Comparison of ENCODE assay signal across 19 cellular contexts in genomic region chr2:43027496-43027895, GRCh38.
DNase-seq lines count a peak whose midpoint lies in the region; ATAC-seq and TF ChIP-seq lines count a peak whose summit lies in the region.
"Had no signal": no experiment of that assay in that cellular context is flagged by ENCODE, and none has a peak within 500 bp of the region (broad histone marks: within the 10 kb centered on the region; RNA-seq: fewer than 3 reads in every experiment).

No MANE protein-coding gene starts in this region.

- H3K36me3 Mint-ChIP-seq in MCF 10A (ENCODE audit: insufficient read depth, unreplicated experiment) (no peaks in the 10 kb centered on the region), immature natural killer cell (peaks cover 0 to 5% (median 4%) of the 10 kb centered on the region in 3 donors)

- no peak overlapping the region for H3K4ac ChIP-seq in neuronal stem cell (ENCODE audit: low read length)

- no peak overlapping the region for H2AFZ ChIP-seq in mammary epithelial cell (ENCODE audit: low read depth, low read length)
- H2AFZ ChIP-seq in neuronal stem cell (ENCODE audit: low read length): no peak overlapping the region
- H2AFZ ChIP-seq: GM23248 had no signal

- peak overlapping the region; percentile 29 for H2BK15ac ChIP-seq in neuronal stem cell (ENCODE audit: low read length)

- H2BK5ac ChIP-seq in neuronal stem cell (ENCODE audit: low read length): no peak overlapping the region

- DNase-seq in MCF 10A (ENCODE audit: unreplicated experiment) (no peak), mammary epithelial cell (no peak), immature natural killer cell (no peak), neuronal stem cell (ENCODE audit: low spot score) (no peak), tibial nerve (ENCODE audit: low spot score in 2 of 2) (no peak), OCI-M1 (lab: John Stamatoyannopoulos, UW) (no peak)
- DNase-seq in stimulated activated naive CD4-positive, alpha-beta T cell (lab: John Stamatoyannopoulos, UW): no peak
- DNase-seq: BE2C; CD8-positive, alpha-beta memory T cell; DMS79 treated with DMSO at 0.1 percent for 48 hours; GM23248; NCI-H1436 treated with DMSO at 0.1 percent for 48 hours; NCI-H2029 treated with DMSO at 0.1 percent for 48 hours; NCI-H510A; Right ventricle myocardium superior had no signal

- H2BK12ac ChIP-seq in neuronal stem cell (ENCODE audit: low read length): peak overlapping the region; percentile 61

- H2AK5ac ChIP-seq in neuronal stem cell (ENCODE audit: low read depth, low read length): peak overlapping the region; percentile 15

- no peaks in the 10 kb centered on the region for H3K9me3 ChIP-seq in mammary epithelial cell (replicated peaks; ENCODE audit: insufficient read depth, low read length)
- H3K9me3 ChIP-seq in neuronal stem cell (replicated peaks in 1 of 2; ENCODE audit: control insufficient read depth in 2 of 2, insufficient read depth in 1 of 2, low read depth in 1 of 2, low read length in 2 of 2): no peaks in the 10 kb centered on the region
- no peaks in the 10 kb centered on the region for H3K9me3 ChIP-seq in tibial nerve
- H3K9me3 ChIP-seq: BE2C had no signal

- H4K91ac ChIP-seq in neuronal stem cell (ENCODE audit: low read depth, low read length, poor library complexity): no peak overlapping the region

- H3K9ac ChIP-seq in mammary epithelial cell (ENCODE audit: insufficient read depth, low read length) (no peak overlapping the region), neuronal stem cell (ENCODE audit: low read depth, low read length, poor library complexity) (no peak overlapping the region)
- H3K9ac ChIP-seq: GM23248 had no signal

- no peak overlapping the region for H2BK120ac ChIP-seq in neuronal stem cell (ENCODE audit: low read depth, low read length)

- CTCF ChIA-PET in MCF 10A (lab: Yijun Ruan, JAX) (interaction anchor here (0.6 to 1.9 kb wide), 5 partner anchors 47 to 202 kb away, joined by 3 to 6 read pairs (median 3); no protein-coding TSS in a partner anchor), mammary epithelial cell (lab: Charles Lee; ENCODE audit: low non-redundant PET) (interaction anchor here (0.8 kb wide), 1 partner anchor 48 kb away, joined by 3 read pairs; no protein-coding TSS in a partner anchor)

- peaks cover 10% of the 10 kb centered on the region for H3K4me1 ChIP-seq in mammary epithelial cell (ENCODE audit: insufficient read depth, low read length)
- H3K4me1 ChIP-seq in neuronal stem cell (ENCODE audit: control insufficient read depth in 2 of 2, insufficient read depth in 1 of 2, low read depth in 1 of 2, low read length in 2 of 2): peaks cover 6 to 13% of the 10 kb centered on the region in 2 donors
- peaks cover 8 to 66% (median 32%) of the 10 kb centered on the region in 4 donors for H3K4me1 ChIP-seq in tibial nerve

- in situ Hi-C loops in mammary epithelial cell (cut with MboI; ENCODE audit: low sequenced_read_pairs in 2 of 2): loop anchor here in 1 of 2 donors (5.0 kb wide), 1 partner anchor 200 kb away; the partner anchor contains the start of gene ZFP36L2

- H3K23ac ChIP-seq in neuronal stem cell (ENCODE audit: low read depth, low read length, poor library complexity): no peak overlapping the region

- no peak for TF ChIP-seq POLR2A in tibial nerve (IDR thresholded peaks at IDR 0.05)

- no peak overlapping the region for H3K4me3 ChIP-seq in mammary epithelial cell (replicated peaks in 1 of 3; ENCODE audit: insufficient read depth in 1 of 3, low read depth in 2 of 3, low read length in 3 of 3)
- no peak overlapping the region for H3K4me3 ChIP-seq in neuronal stem cell (ENCODE audit: low read length in 2 of 2)
- no peak overlapping the region for H3K4me3 ChIP-seq in tibial nerve
- H3K4me3 ChIP-seq: GM23248, K562 had no signal

- peak overlapping the region; percentile 64 for H3K18ac ChIP-seq in neuronal stem cell (ENCODE audit: low read length)

- H3K27ac ChIP-seq in mammary epithelial cell (ENCODE audit: insufficient read depth, low read depth, low read length) (no peak overlapping the region), neuronal stem cell (replicated peaks; ENCODE audit: low read length) (no peak overlapping the region), tibial nerve (peak overlapping the region; percentile 14 to 80 (median 40))
- H3K27ac ChIP-seq: 22Rv1, GM23248 had no signal

- BruUV-seq in MCF 10A (replicated peaks; lab: Mats Ljungman, UMichigan): no TSS peak
- no TSS peak for BruUV-seq in mammary epithelial cell (replicated peaks; lab: Mats Ljungman, UMichigan)

- POLR2A ChIA-PET in MCF 10A (lab: Yijun Ruan, JAX): interaction anchor here (0.8 to 1.1 kb wide), 2 partner anchors 9 to 24 kb away, joined by 3 to 4 read pairs; no protein-coding TSS in a partner anchor

- H3K14ac ChIP-seq in neuronal stem cell (ENCODE audit: low read length): no peak overlapping the region

- H3K27me3 Mint-ChIP-seq in MCF 10A (ENCODE audit: insufficient read depth, unreplicated experiment) (no peaks in the 10 kb centered on the region), immature natural killer cell (ENCODE audit: low read depth in 3 of 3) (peaks cover 1 to 8% (median 5%) of the 10 kb centered on the region in 3 donors)

- H3K27me3 ChIP-seq in mammary epithelial cell (ENCODE audit: insufficient read depth, low read length): no peaks in the 10 kb centered on the region
- H3K27me3 ChIP-seq in neuronal stem cell (ENCODE audit: control insufficient read depth in 3 of 3, insufficient read depth in 3 of 3, low read depth in 1 of 3, low read length in 3 of 3): no peaks in the 10 kb centered on the region
- no peaks in the 10 kb centered on the region for H3K27me3 ChIP-seq in tibial nerve
- H3K27me3 ChIP-seq: BE2C had no signal

- WGBS in mammary epithelial cell (ENCODE audit: low coverage, missing lambda C conversion rate): 100% methylated on average over 3 of the region's 14 CpGs
- no CpG with 5 or more reads among the region's 14 CpGs for WGBS in neuronal stem cell (ENCODE audit: extremely low coverage in 2 of 2, insufficient read length in 2 of 2, insufficient replicate concordance in 1 of 2), 2 donors
- whole genome bisulfite sequencing in tibial nerve, 2 donors: 84 to 90% methylated on average over 14 of the region's 14 CpGs

- TF ChIP-seq CTCF in MCF 10A (IDR thresholded peaks at IDR 0.05; ENCODE audit: unreplicated experiment): no peak
- no peak for TF ChIP-seq CTCF in mammary epithelial cell (conservative IDR thresholded peaks at IDR 0.05 in 1 of 2, IDR thresholded peaks at IDR 0.05 in 1 of 2; ENCODE audit: extremely low read depth in 1 of 2, insufficient read depth in 1 of 2, low read depth in 1 of 2, low read length in 2 of 2)
- no peak for TF ChIP-seq CTCF in tibial nerve (IDR thresholded peaks at IDR 0.05)

- dilution Hi-C loops in mammary epithelial cell (cut with HindIII; ENCODE audit: low sequenced_read_pairs): loop anchor here (10.0 kb wide), 1 partner anchor 193 kb away; no protein-coding TSS in a partner anchor

- H3K9me3 Mint-ChIP-seq in MCF 10A (ENCODE audit: unreplicated experiment): peaks cover 2% of the 10 kb centered on the region
- H3K9me3 Mint-ChIP-seq in immature natural killer cell: peaks cover 0 to 3% (median 1%) of the 10 kb centered on the region in 6 donors

- H3K36me3 ChIP-seq in mammary epithelial cell (ENCODE audit: insufficient read depth, low read length): peaks cover 4% of the 10 kb centered on the region
- no peaks in the 10 kb centered on the region for H3K36me3 ChIP-seq in neuronal stem cell (replicated peaks in 1 of 2; ENCODE audit: control insufficient read depth in 2 of 2, insufficient read depth in 2 of 2, low read length in 2 of 2)
- H3K36me3 ChIP-seq in tibial nerve: no peaks in the 10 kb centered on the region
- H3K36me3 ChIP-seq: BE2C had no signal

- no peaks in the 10 kb centered on the region for H3K79me2 ChIP-seq in mammary epithelial cell (ENCODE audit: insufficient read depth, low read length)

- ATAC-seq in HG03045 (IDR thresholded peaks at IDR 0.05; ENCODE audit: unreplicated experiment): no peak
- ATAC-seq: K562, Panc1 had no signal

- H3K4me2 ChIP-seq in mammary epithelial cell (ENCODE audit: insufficient read depth, low read depth, low read length) (no peak overlapping the region), neuronal stem cell (ENCODE audit: insufficient read depth, low read length, poor library complexity, severe bottlenecking) (no peak overlapping the region)

- TF ChIP-seq EP300 in tibial nerve (IDR thresholded peaks at IDR 0.05): no peak

- H4K8ac ChIP-seq in neuronal stem cell (ENCODE audit: low read depth, low read length): no peak overlapping the region

- peaks cover 2% of the 10 kb centered on the region for H3K79me1 ChIP-seq in neuronal stem cell (ENCODE audit: low read depth, low read length)

- H3K4me1 Mint-ChIP-seq in MCF 10A (ENCODE audit: insufficient read depth, unreplicated experiment) (peaks cover 38% of the 10 kb centered on the region), immature natural killer cell (peaks cover 26 to 29% of the 10 kb centered on the region in 2 donors)

- H3K4me3 Mint-ChIP-seq in MCF 10A (ENCODE audit: unreplicated experiment): no peak overlapping the region
- peak overlapping the region in 2 of 5 donors; percentile 21 to 33 for H3K4me3 Mint-ChIP-seq in immature natural killer cell

- peak overlapping the region; percentile 89 for H3K27ac Mint-ChIP-seq in MCF 10A (ENCODE audit: low read depth, unreplicated experiment)
- H3K27ac Mint-ChIP-seq in immature natural killer cell: peak overlapping the region in 4 of 6 donors; percentile 28 to 74 (median 56)

- intact Hi-C loops in MCF 10A (cut with micrococcal nuclease) (no loop called here), mammary epithelial cell (cut with micrococcal nuclease) (no loop called here)

- H4K20me1 ChIP-seq in mammary epithelial cell (ENCODE audit: insufficient read depth, low read length): no peaks in the 10 kb centered on the region

Comparison
In these comparisons a context has a peak if more than half of its experiments do, and no peak if none do; other contexts are left out.
1. H3K27ac ChIP-seq: peak in tibial nerve (4 of 4); none in mammary epithelial cell (single experiment) and neuronal stem cell (single experiment).